In the genomic region with DNA sequence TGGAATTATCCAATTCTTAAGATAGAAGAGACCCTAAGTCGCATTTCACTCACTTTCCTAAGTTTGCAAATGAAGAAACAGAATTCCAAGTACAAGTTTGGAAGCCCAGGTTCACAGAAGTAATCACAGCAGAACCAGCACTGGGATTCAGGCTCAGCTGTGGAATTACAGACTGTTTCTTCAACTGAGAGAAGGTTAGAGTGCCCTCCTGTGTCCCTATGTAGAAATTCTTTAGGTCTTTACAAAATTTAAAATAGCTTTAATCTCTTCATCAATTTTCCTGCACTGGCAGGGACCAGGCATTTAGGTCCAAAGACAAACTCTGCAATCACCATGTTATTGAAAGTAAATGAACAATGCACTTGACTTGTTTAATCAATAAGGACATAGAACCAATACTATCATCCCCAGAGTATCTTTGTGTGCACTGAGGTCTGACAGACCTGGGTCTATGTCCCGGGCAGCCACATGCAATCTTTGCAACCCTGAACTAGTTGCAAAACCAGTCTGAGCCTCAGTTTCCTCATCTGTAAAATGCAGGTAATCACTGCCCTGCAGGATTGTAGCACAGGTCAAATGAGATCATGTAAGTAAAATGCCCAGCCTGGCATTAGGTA, we compare ENCODE assay signal across 8 cellular contexts. TPM values are rescaled to one million over a fixed set of nuclear protein-coding genes. Genes with fewer than 3 reads are reported as not detected.
DNase-seq lines count a peak whose midpoint lies in the region; TF ChIP-seq lines count a peak whose summit lies in the region.

No MANE protein-coding gene starts in this region.

- H3K4ac ChIP-seq in H9 (ENCODE audit: low read depth, low read length): no peak overlapping the region

- no peak overlapping the region for H2BK15ac ChIP-seq in H9 (ENCODE audit: low read depth, low read length)

- H2BK120ac ChIP-seq in H9 (ENCODE audit: low read depth, low read length, poor library complexity, severe bottlenecking): no peak overlapping the region

- no peak overlapping the region for H3K56ac ChIP-seq in H9 (ENCODE audit: insufficient read length, low read depth, low read length)

- H3K4me3 ChIP-seq in PC-9 (no peak overlapping the region), parathyroid adenoma (ENCODE audit: low read depth, low read length) (no peak overlapping the region)

- H3K27me3 ChIP-seq in H9 (ENCODE audit: insufficient read depth, low read length) (no peaks in the 10 kb centered on the region), PC-9 (ENCODE audit: insufficient read depth, low read depth) (no peaks in the 10 kb centered on the region), parathyroid adenoma (ENCODE audit: control insufficient read depth, insufficient read depth, low read length) (no peaks in the 10 kb centered on the region)

- H3K9me3 ChIP-seq in H9 (ENCODE audit: control insufficient read depth, low read depth, low read length) (no peaks in the 10 kb centered on the region), PC-9 (ENCODE audit: insufficient read depth, low read depth) (no peaks in the 10 kb centered on the region), parathyroid adenoma (ENCODE audit: control insufficient read depth, low read length) (no peaks in the 10 kb centered on the region)

- H3K9me3 Mint-ChIP-seq in CD14-positive monocyte: no peaks in the 10 kb centered on the region
- H3K9me3 Mint-ChIP-seq in H9: no peaks in the 10 kb centered on the region

- H3K36me3 ChIP-seq in PC-9 (ENCODE audit: low read depth): no peaks in the 10 kb centered on the region
- no peaks in the 10 kb centered on the region for H3K36me3 ChIP-seq in parathyroid adenoma (ENCODE audit: control insufficient read depth, insufficient read depth, low read length)

- H3K4me2 ChIP-seq in H9 (ENCODE audit: insufficient read depth, insufficient read length, low read length) (no peak overlapping the region), PC-9 (no peak overlapping the region), parathyroid adenoma (ENCODE audit: low read length) (no peak overlapping the region)

- no peaks in the 10 kb centered on the region for H3K79me2 ChIP-seq in H9 (ENCODE audit: insufficient read depth, low read length)
- peaks cover 29% of the 10 kb centered on the region for H3K79me2 ChIP-seq in PC-9 (ENCODE audit: low read depth)
- H3K79me2 ChIP-seq in parathyroid adenoma: no peaks in the 10 kb centered on the region

- POLR2A ChIA-PET in PC-9 (lab: Charles Lee; ENCODE audit: unreplicated experiment): interaction anchor here (0.5 to 0.7 kb wide), 2 partner anchors 21 to 921 kb away, joined by 4 read pairs; no protein-coding TSS in a partner anchor

- H3T11ph ChIP-seq in H9 (ENCODE audit: low read length): no peak overlapping the region

- TF ChIP-seq CTCF in CD14-positive monocyte (IDR thresholded peaks at IDR 0.05) (peak; percentile 42), H9 (conservative IDR thresholded peaks at IDR 0.05) (peak; percentile 64; the same call in 2 of the 3 replicates), PC-9 (conservative IDR thresholded peaks at IDR 0.05) (peak; percentile 80), parathyroid adenoma (IDR thresholded peaks at IDR 0.05) (peak; percentile 35)

- no peak for TF ChIP-seq POLR2A in erythroblast (IDR thresholded peaks at IDR 0.05; ENCODE audit: low read length)

- H3K27me3 Mint-ChIP-seq in CD14-positive monocyte (ENCODE audit: low read depth in 3 of 3): peaks cover 1 to 4% (median 3%) of the 10 kb centered on the region in 3 donors
- H3K27me3 Mint-ChIP-seq in H9 (ENCODE audit: low read depth): no peaks in the 10 kb centered on the region

- no peaks in the 10 kb centered on the region for H3K36me3 Mint-ChIP-seq in CD14-positive monocyte
- no peaks in the 10 kb centered on the region for H3K36me3 Mint-ChIP-seq in H9 (ENCODE audit: insufficient read depth in 1 of 3, low read depth in 3 of 3)

- H3K27ac Mint-ChIP-seq in CD14-positive monocyte (no peak overlapping the region), H9 (no peak overlapping the region)

- no peak overlapping the region for H4K91ac ChIP-seq in H9 (ENCODE audit: insufficient read length, low read depth, low read length)

- no peaks in the 10 kb centered on the region for H3K9me2 ChIP-seq in PC-9 (ENCODE audit: insufficient read depth)

- H3K4me1 ChIP-seq in H9 (ENCODE audit: insufficient read depth, low read length) (no peaks in the 10 kb centered on the region), PC-9 (replicated peaks; ENCODE audit: insufficient read depth) (peaks cover 37% of the 10 kb centered on the region), parathyroid adenoma (no peaks in the 10 kb centered on the region)

- no peak overlapping the region for H3K23ac ChIP-seq in H9 (ENCODE audit: insufficient read length, low read depth, low read length)

- H3K79me1 ChIP-seq in H9 (ENCODE audit: insufficient read depth, low read depth, low read length, poor library complexity, severe bottlenecking): no peaks in the 10 kb centered on the region

- no peak overlapping the region for H2AFZ ChIP-seq in H9 (ENCODE audit: low read length)
- no peak overlapping the region for H2AFZ ChIP-seq in PC-9
- H2AFZ ChIP-seq in parathyroid adenoma: no peak overlapping the region

- CTCF ChIA-PET in PC-9 (lab: Charles Lee): interaction anchor here (0.6 to 2.6 kb wide), 8 partner anchors 10 to 361 kb away, joined by 3 to 19 read pairs (median 4); a partner anchor contains a TSS

- H2BK12ac ChIP-seq in H9 (ENCODE audit: insufficient read length, low read depth, low read length): no peak overlapping the region

- H3K23me2 ChIP-seq in H9 (ENCODE audit: insufficient read length, low read depth, low read length, poor library complexity, severe bottlenecking): no peaks in the 10 kb centered on the region

- peaks cover 18% of the 10 kb centered on the region for H3F3A ChIP-seq in PC-9 (ENCODE audit: insufficient read depth, low read depth)

- no peak overlapping the region for H3K9ac ChIP-seq in H9 (ENCODE audit: extremely low read depth, insufficient read length, low read length)
- H3K9ac ChIP-seq in parathyroid adenoma: no peak overlapping the region

- H4K5ac ChIP-seq in H9 (ENCODE audit: insufficient read length, low read depth, low read length): no peak overlapping the region

- no peak overlapping the region for H3K18ac ChIP-seq in H9 (ENCODE audit: insufficient read length, low read depth, low read length)

- H2AK5ac ChIP-seq in H9 (ENCODE audit: insufficient read length, low read length): no peak overlapping the region

- no TSS peak for BruUV-seq in PC-9 (replicated peaks; lab: Mats Ljungman, UMichigan)

- H4K8ac ChIP-seq in H9 (replicated peaks; ENCODE audit: insufficient read length, low read depth, low read length): no peak overlapping the region

- H2BK20ac ChIP-seq in H9 (ENCODE audit: low read depth, low read length, poor library complexity, severe bottlenecking): no peak overlapping the region

- H4K20me1 ChIP-seq in H9 (ENCODE audit: control insufficient read depth, insufficient read depth, insufficient read length) (no peaks in the 10 kb centered on the region), PC-9 (ENCODE audit: insufficient read depth) (no peaks in the 10 kb centered on the region)

- DNase-seq in CD14-positive monocyte (ENCODE audit: low spot score) (no peak), H9 (no peak), PC-9 (peak in 1 of 2 experiments; percentile 60), erythroblast (lab: John Stamatoyannopoulos, UW) (peak; percentile 21 to 32), UCSD-AML1 (lab: John Stamatoyannopoulos, UW; ENCODE audit: unreplicated experiment) (no peak)
- no peak for DNase-seq in activated CD4-positive, alpha-beta T cell treated with anti-CD3 and anti-CD28 coated beads, Interleukin-2, amount 50 U/mL, for 4 hours
- no peak for DNase-seq in activated naive CD4-positive, alpha-beta T cell treated with Interleukin-2 at 50 U/mL for 16 hours

- H3K4me3 Mint-ChIP-seq in CD14-positive monocyte (no peak overlapping the region), H9 (no peak overlapping the region)

- H3K27ac ChIP-seq in H9 (ENCODE audit: insufficient read length, low read depth, low read length) (no peak overlapping the region), PC-9 (no peak overlapping the region), parathyroid adenoma (no peak overlapping the region)

- H3K4me1 Mint-ChIP-seq in CD14-positive monocyte: no peaks in the 10 kb centered on the region
- H3K4me1 Mint-ChIP-seq in H9: peaks cover 8% of the 10 kb centered on the region in 2 experiments; a peak in 3 of 4 replicates

- no peak overlapping the region for H3K14ac ChIP-seq in H9 (ENCODE audit: insufficient read depth, low read length)

- H2BK5ac ChIP-seq in H9 (ENCODE audit: insufficient read length, low read length): no peak overlapping the region

- intact Hi-C loops in CD14-positive monocyte (cut with micrococcal nuclease) (no loop called here), PC-9 (cut with micrococcal nuclease; ENCODE audit: unreplicated experiment) (loop anchor here (1.0 kb wide), 2 partner anchors 22 to 113 kb away; no protein-coding TSS in a partner anchor)

- no CpG with 5 or more reads among the region's 2 CpGs for WGBS in H9 (ENCODE audit: extremely low coverage, insufficient read length, low lambda C conversion rate)

RNA-seq across cellular contexts. Expression of a gene that starts 16.9 kb away (rescaled TPM):
- polyA plus RNA-seq in CD14-positive monocyte: under 1 TPM; 0.06 to 0.08 TPM
- total RNA-seq in H9 (2021) (1.5 and 1.7 TPM in 2 replicates), PC-9 (2021) (14.5 and 16.3 TPM in 2 replicates)

Comparison
In these comparisons a context has a peak if more than half of its experiments do, and no peak if none do; other contexts are left out.
1. DNase-seq: peak in erythroblast (2 of 2); none in CD14-positive monocyte (single experiment), H9 (single experiment), UCSD-AML1 (single experiment), activated CD4-positive, alpha-beta T cell treated with anti-CD3 and anti-CD28 coated beads, Interleukin-2, amount 50 U/mL, for 4 hours (0 of 2) and activated naive CD4-positive, alpha-beta T cell treated with Interleukin-2 at 50 U/mL for 16 hours (single experiment).
2. Peak in every context shown above with its lines, with median percentiles within 50 percentile points of each other: CTCF ChIP-seq.